1 cellular context compared by ENCODE assay signal in the genomic region with DNA sequence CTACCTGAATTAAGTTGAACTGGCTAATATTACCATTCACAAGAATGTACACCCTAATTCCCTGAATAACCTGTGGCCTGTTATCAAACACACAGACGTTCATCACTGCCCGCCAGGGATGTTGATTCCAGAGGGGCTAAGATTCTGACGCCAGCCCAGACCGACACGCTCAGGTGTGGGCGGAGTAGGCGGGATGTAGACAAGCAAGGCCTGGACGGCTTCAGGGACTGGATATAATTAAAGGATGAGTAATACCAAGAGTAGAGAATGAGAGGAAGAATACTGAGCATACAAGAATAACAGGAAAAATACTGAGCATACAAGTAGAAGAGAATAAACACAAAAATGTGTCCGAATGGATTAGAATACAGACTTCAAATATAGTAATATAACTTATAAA.
TF ChIP-seq lines count a peak whose summit lies in the region.

No MANE protein-coding gene starts in this region.

TF ChIP-seq in HEK293, 187 proteins besides CTCF, POLR2A, EP300 and RAD21 (continued from another document):
- TF ChIP-seq EGR2 (tag by site-specific recombination; IDR thresholded peaks at IDR 0.05; ENCODE audit: low read depth): peak; percentile 76
- TF ChIP-seq, protein P1, sequence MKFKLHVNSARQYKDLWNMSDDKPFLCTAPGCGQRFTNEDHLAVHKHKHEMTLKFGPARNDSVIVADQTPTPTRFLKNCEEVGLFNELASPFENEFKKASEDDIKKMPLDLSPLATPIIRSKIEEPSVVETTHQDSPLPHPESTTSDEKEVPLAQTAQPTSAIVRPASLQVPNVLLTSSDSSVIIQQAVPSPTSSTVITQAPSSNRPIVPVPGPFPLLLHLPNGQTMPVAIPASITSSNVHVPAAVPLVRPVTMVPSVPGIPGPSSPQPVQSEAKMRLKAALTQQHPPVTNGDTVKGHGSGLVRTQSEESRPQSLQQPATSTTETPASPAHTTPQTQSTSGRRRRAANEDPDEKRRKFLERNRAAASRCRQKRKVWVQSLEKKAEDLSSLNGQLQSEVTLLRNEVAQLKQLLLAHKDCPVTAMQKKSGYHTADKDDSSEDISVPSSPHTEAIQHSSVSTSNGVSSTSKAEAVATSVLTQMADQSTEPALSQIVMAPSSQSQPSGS (tag by site-specific recombination; IDR thresholded peaks at IDR 0.05; ENCODE audit: low read depth): no peak
- TF ChIP-seq PRDM1 (tag by site-specific recombination; IDR thresholded peaks at IDR 0.05): no peak
- no peak for TF ChIP-seq ZNF366 (tag by site-specific recombination; conservative IDR thresholded peaks at IDR 0.05)
